Comparison of ENCODE assay signal across 29 cellular contexts in the genomic region with DNA sequence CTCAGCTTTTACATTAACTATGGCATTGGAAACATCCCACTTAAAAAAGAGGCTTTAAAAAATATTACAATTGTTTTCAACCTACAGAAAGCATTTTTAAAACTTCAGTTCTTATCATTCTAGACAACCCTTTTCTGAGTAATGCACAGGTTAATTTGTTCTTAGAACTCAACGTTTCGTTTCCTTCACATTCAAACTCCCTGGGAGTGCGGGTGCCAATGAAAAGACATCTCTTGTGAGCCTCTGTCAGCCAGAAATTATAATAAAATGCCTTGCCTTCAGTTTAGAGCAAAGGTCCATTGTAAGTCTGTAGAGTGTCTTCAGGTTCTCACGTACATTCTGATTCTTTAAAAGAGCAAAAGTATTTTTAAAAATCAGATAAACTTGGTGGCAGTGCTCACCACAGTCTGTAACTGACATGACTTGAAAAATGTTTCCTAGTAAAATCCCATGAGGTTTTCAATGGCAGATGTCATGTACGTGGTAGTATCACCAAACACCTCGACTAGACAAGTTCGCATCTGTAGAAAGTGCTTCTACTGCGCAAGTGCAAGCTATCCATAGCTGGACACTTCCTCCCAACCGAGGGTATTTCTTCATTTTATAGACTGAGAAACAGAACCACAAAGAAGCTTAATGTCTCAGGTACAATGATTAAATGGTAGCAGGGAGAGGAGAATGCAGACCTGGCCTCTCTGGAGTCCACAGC.
"Had no signal": no experiment of that assay in that cellular context is flagged by ENCODE, and none has a peak within 500 bp of the region (broad histone marks: within the 10 kb centered on the region; RNA-seq: fewer than 3 reads in every experiment).

No MANE protein-coding gene starts in this region.

- H3K9me3 ChIP-seq: SJSA1 had no signal

- H3K27me3 ChIP-seq: SJSA1 had no signal

- H3K27ac Mint-ChIP-seq: activated B cell treated with CpG ODN at 0.5 μM for 24 hours; activated naive CD4-positive, alpha-beta T cell treated with anti-CD3 and anti-CD28 coated beads, Interleukin-2, amount 50 U/mL, for 24 hours; activated T-helper 17 cell treated with anti-CD3 and anti-CD28 coated beads, Interleukin-2, amount 50 U/mL, for 72 hours; brain; T-helper 17 cell had no signal

- H3K27ac ChIP-seq: SJSA1 had no signal

- ATAC-seq: activated T-cell treated with anti-CD3 and anti-CD28 coated beads, Interleukin-2, amount 50 U/mL, for 4 hours; activated T-helper 17 cell treated with anti-CD3 and anti-CD28 coated beads, Interleukin-2, amount 50 U/mL, for 72 hours; PC-3; SK-N-SH treated with all-trans-retinoic acid at 6 μM for 48 hours; T-helper 17 cell had no signal

- DNase-seq: activated B cell treated with CpG ODN at 0.5 μM for 24 hours; activated CD4-positive, alpha-beta T cell treated with anti-CD3 and anti-CD28 coated beads for 1 hour; activated CD8-positive, alpha-beta memory T cell treated with anti-CD3 and anti-CD28 coated beads for 24 hours; activated gamma-delta T cell treated with Interleukin-2 at 50 U/mL for 16 hours; activated T-cell treated with anti-CD3 and anti-CD28 coated beads, Interleukin-2, amount 50 U/mL, for 4 hours; amygdala; KG1; NCI-H1092 treated with DMSO at 0.1 percent for 48 hours; NCI-H1417 treated with DMSO at 0.1 percent for 48 hours; NCI-H1694; NCI-H2029; NCI-H2107; NCI-H2171 treated with DMSO at 0.1 percent for 48 hours; NCI-H226; NCI-H526 treated with DMSO at 0.1 percent for 48 hours; NCI-H82; PC-3; SHP77; SW 1271; T-helper 17 cell; T1000 had no signal

- H3K4me3 ChIP-seq: SJSA1 had no signal

- H3K4me1 ChIP-seq: SJSA1 had no signal

- H3K36me3 ChIP-seq: SJSA1 had no signal

- H3K36me3 Mint-ChIP-seq: brain had no signal

- H3K4me3 Mint-ChIP-seq: activated B cell treated with CpG ODN at 0.5 μM for 24 hours; activated naive CD4-positive, alpha-beta T cell treated with anti-CD3 and anti-CD28 coated beads, Interleukin-2, amount 50 U/mL, for 24 hours; activated T-cell treated with anti-CD3 and anti-CD28 coated beads, Interleukin-2, amount 50 U/mL, for 4 hours; activated T-helper 17 cell treated with anti-CD3 and anti-CD28 coated beads, Interleukin-2, amount 50 U/mL, for 72 hours; brain; T-helper 17 cell had no signal

- H3K4me1 Mint-ChIP-seq: activated B cell treated with CpG ODN at 0.5 μM for 24 hours, brain had no signal

- FAIRE-seq: astrocyte, RCC 7860, TTC549 had no signal

- H3K27me3 Mint-ChIP-seq: activated B cell treated with CpG ODN at 0.5 μM for 24 hours; activated naive CD4-positive, alpha-beta T cell treated with anti-CD3 and anti-CD28 coated beads, Interleukin-2, amount 50 U/mL, for 24 hours; activated T-helper 17 cell treated with anti-CD3 and anti-CD28 coated beads, Interleukin-2, amount 50 U/mL, for 72 hours; T-helper 17 cell had no signal

- H3K9me3 Mint-ChIP-seq: activated B cell treated with CpG ODN at 0.5 μM for 24 hours; activated naive CD4-positive, alpha-beta T cell treated with anti-CD3 and anti-CD28 coated beads, Interleukin-2, amount 50 U/mL, for 24 hours; activated T-cell treated with anti-CD3 and anti-CD28 coated beads, Interleukin-2, amount 50 U/mL, for 4 hours; activated T-helper 17 cell treated with anti-CD3 and anti-CD28 coated beads, Interleukin-2, amount 50 U/mL, for 72 hours had no signal
